24 cellular contexts compared by ENCODE assay signal in the genomic region with DNA sequence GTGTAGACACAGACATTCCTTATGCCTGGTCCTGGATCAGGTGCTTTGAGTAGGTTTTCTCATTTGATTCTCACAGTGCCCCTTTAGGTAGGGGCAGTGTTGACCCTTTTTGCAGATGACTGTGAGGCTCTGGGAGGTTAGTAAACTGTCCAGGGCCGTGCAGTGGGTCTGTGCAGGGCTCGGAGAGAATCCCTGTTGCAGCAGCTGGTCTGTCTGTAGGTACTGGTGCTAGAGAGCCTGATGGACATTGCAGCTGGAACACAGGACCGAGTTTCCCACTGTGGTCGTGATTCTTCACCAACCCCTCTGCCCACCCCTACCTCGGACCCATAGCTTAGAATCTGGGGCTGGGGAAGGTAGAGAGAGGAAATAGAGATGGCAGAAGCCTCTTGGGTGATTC.
"Had no signal": no experiment of that assay in that cellular context is flagged by ENCODE, and none has a peak within 500 bp of the region (broad histone marks: within the 10 kb centered on the region; RNA-seq: fewer than 3 reads in every experiment).

No MANE protein-coding gene starts in this region.

- H3K4me3 Mint-ChIP-seq: dendritic cell treated with granulocyte-macrophage colony-stimulating factor and Interleukin-4, amounts not matched to agents 40 ng/mL and 50 ng/mL, for 4 days; effector memory CD8-positive, alpha-beta T cell; endodermal cell had no signal

- H3K9me3 ChIP-seq: colonic mucosa, esophagus muscularis mucosa, esophagus squamous epithelium, gastrocnemius medialis, gastroesophageal sphincter, heart left ventricle, heart right ventricle had no signal

- H3K4me1 ChIP-seq: colonic mucosa, gastrocnemius medialis had no signal

- H3K9me3 Mint-ChIP-seq: dendritic cell treated with granulocyte-macrophage colony-stimulating factor and Interleukin-4, amounts not matched to agents 40 ng/mL and 50 ng/mL, for 4 days; effector memory CD8-positive, alpha-beta T cell; endodermal cell had no signal

- DNase-seq: colonic mucosa; cortex of kidney; dermis blood vessel endothelial cell; dorsolateral prefrontal cortex; effector CD4-positive, alpha-beta T cell; effector CD8-positive, alpha-beta T cell; effector memory CD4-positive, alpha-beta T cell; effector memory CD8-positive, alpha-beta T cell; endodermal cell; erythroblast; esophagus squamous epithelium; foreskin fibroblast; foreskin keratinocyte; foreskin melanocyte; gastrocnemius medialis; glutamatergic neuron; head of caudate nucleus; heart left ventricle; heart right ventricle had no signal

- H3K27ac ChIP-seq: colonic mucosa, dorsolateral prefrontal cortex, epithelial cell of prostate, esophagus muscularis mucosa, esophagus squamous epithelium, foreskin keratinocyte, gastrocnemius medialis, gastroesophageal sphincter, heart left ventricle, heart right ventricle had no signal

- H3K27me3 ChIP-seq: colonic mucosa, dorsolateral prefrontal cortex, esophagus muscularis mucosa, esophagus squamous epithelium, foreskin keratinocyte, gastrocnemius medialis, gastroesophageal sphincter, heart left ventricle, heart right ventricle had no signal

- H3K36me3 ChIP-seq: colonic mucosa, esophagus muscularis mucosa, esophagus squamous epithelium, gastrocnemius medialis, gastroesophageal sphincter, heart left ventricle, heart right ventricle had no signal

- H3K4me3 ChIP-seq: colonic mucosa, dorsolateral prefrontal cortex, esophagus muscularis mucosa, esophagus squamous epithelium, gastrocnemius medialis, gastroesophageal sphincter, heart left ventricle, heart right ventricle had no signal

- H3K27me3 Mint-ChIP-seq: dendritic cell treated with granulocyte-macrophage colony-stimulating factor and Interleukin-4, amounts not matched to agents 40 ng/mL and 50 ng/mL, for 4 days; effector memory CD8-positive, alpha-beta T cell had no signal

- ATAC-seq: effector memory CD8-positive, alpha-beta T cell; esophagus mucosa; foreskin keratinocyte; gastrocnemius medialis; gastroesophageal sphincter; heart left ventricle; heart right ventricle had no signal

- H3K27ac Mint-ChIP-seq: dendritic cell treated with granulocyte-macrophage colony-stimulating factor and Interleukin-4, amounts not matched to agents 40 ng/mL and 50 ng/mL, for 4 days; effector memory CD8-positive, alpha-beta T cell; endodermal cell had no signal
